ENCODE assay signal across 23 cellular contexts in genomic region chrX:150306002-150306401, GRCh38. TPM values are rescaled to one million over a fixed set of nuclear protein-coding genes. Genes with fewer than 3 reads are reported as not detected.
"Had no signal": no experiment of that assay in that cellular context is flagged by ENCODE, and none has a peak within 500 bp of the region (broad histone marks: within the 10 kb centered on the region; RNA-seq: fewer than 3 reads in every experiment).

No MANE protein-coding gene starts in this region.

- H3K27ac ChIP-seq: HL-60, SJCRH30 had no signal

- ATAC-seq: Panc1, PC-3, Right ventricle myocardium inferior, SK-N-SH treated with all-trans-retinoic acid at 6 μM for 48 hours had no signal

- H3K36me3 ChIP-seq: SJCRH30 had no signal

- DNase-seq: KBM-7; NCI-H1092; NCI-H1417 treated with DMSO at 0.1 percent for 48 hours; NCI-H146; NCI-H1694 treated with DMSO at 0.1 percent for 48 hours; NCI-H1930; NCI-H2081; NCI-H2107; NCI-H2171 treated with DMSO at 0.1 percent for 48 hours; NCI-H345; NCI-H446 treated with DMSO at 0.1 percent for 48 hours; NCI-H510A treated with DMSO at 0.1 percent for 48 hours; NCI-H526; NCI-H82; NK-92 treated with Interleukin-12 subunit alpha and Interleukin-12 subunit beta, amount 100 ng/mL, for 24 hours; PC-3; SHP77 treated with DMSO at 0.1 percent for 48 hours; SJCRH30 had no signal

- H3K4me3 ChIP-seq: SJCRH30 had no signal

- H3K27me3 ChIP-seq: SJCRH30 had no signal

- H3K9me3 ChIP-seq: SJCRH30 had no signal

- H3K4me1 ChIP-seq: SJCRH30 had no signal

RNA-seq across cellular contexts. Expression of gene MAMLD1, which starts 57.1 kb away (rescaled TPM):
- total RNA-seq: OCI-LY7 had no signal
